24 cellular contexts compared by ENCODE assay signal in the genomic region with DNA sequence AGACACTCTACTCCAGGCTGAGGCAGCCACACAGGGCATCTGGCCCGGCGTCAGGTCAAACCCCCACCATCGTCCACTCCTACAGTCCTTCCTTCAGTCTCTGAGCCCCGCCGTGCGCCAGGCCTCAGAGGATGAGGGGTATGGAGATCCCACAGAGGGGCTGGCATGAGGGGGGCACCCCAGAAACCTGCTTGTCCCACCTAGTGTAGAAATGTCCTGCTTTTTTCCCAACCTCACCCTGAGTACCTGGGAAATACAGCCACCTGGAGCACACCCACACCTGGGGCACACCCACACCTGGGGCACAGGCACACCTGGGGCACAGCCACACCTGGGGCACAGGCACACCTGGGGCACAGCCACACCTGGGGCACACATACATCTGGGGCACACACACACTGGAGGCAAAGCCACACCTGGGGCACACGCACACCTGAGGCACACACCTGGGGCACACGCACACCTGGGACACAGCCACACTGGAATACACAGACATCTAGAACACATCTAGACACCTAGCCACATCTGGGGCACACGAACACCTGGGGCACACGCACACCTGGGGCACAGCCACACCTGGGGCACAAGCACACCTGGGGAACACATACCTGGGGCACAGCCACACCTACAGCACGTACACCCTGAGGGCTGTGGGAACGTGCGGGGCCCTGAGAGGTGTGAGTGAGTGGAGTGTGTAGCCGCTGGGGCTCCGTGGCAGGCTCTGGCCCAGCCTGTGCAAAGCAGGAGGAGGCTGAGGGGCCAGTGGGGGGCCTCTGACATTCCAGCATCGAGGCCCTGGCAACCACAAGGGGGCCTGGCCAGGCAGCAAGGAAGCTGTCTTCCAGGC. TPM values are rescaled to one million over a fixed set of nuclear protein-coding genes. Genes with fewer than 3 reads are reported as not detected.
A peak's percentile ranks its signal among the peaks of the same experiment; 100 is the strongest.
DNase-seq lines count a peak whose midpoint lies in the region; ATAC-seq and TF ChIP-seq lines count a peak whose summit lies in the region.
"Had no signal": no experiment of that assay in that cellular context is flagged by ENCODE, and none has a peak within 500 bp of the region (broad histone marks: within the 10 kb centered on the region; RNA-seq: fewer than 3 reads in every experiment).

No MANE protein-coding gene starts in this region.

- peak overlapping the region; percentile 24 for H3K27ac ChIP-seq in OCI-LY1 (ENCODE audit: low read depth, low read length, poor library complexity, severe bottlenecking)
- peak overlapping the region; percentile 55 for H3K27ac ChIP-seq in ectodermal cell (ENCODE audit: insufficient read depth, low read depth, low read length, poor library complexity, severe bottlenecking)
- no peak overlapping the region for H3K27ac ChIP-seq in neural progenitor cell
- H3K27ac ChIP-seq: esophagus muscularis mucosa, left ventricle myocardium inferior, parathyroid adenoma, sigmoid colon, tibial artery had no signal

- no peaks in the 10 kb centered on the region for H3K9me3 ChIP-seq in OCI-LY1 (ENCODE audit: low read length)
- no peaks in the 10 kb centered on the region for H3K9me3 ChIP-seq in ectodermal cell (ENCODE audit: control insufficient read depth, low read length)
- H3K9me3 ChIP-seq in neural progenitor cell (ENCODE audit: low read depth): no peaks in the 10 kb centered on the region
- H3K9me3 ChIP-seq: esophagus muscularis mucosa, left ventricle myocardium inferior, sigmoid colon, tibial artery had no signal

- 80 to 83% methylated on average over 16 of the region's 16 CpGs for WGBS in ectodermal cell, 2 experiments

- peak overlapping the region; percentile 63 for H3K27ac Mint-ChIP-seq in neural progenitor cell
- H3K27ac Mint-ChIP-seq: activated naive CD4-positive, alpha-beta T cell treated with anti-CD3 and anti-CD28 coated beads, Interleukin-2, amount 50 U/mL, for 24 hours; mesothelial cell of epicardium; natural killer cell had no signal

- H3K27me3 Mint-ChIP-seq in neural progenitor cell (ENCODE audit: insufficient read depth, low read depth): peaks cover 4% of the 10 kb centered on the region
- H3K27me3 Mint-ChIP-seq: activated naive CD4-positive, alpha-beta T cell treated with anti-CD3 and anti-CD28 coated beads, Interleukin-2, amount 50 U/mL, for 24 hours; effector memory CD8-positive, alpha-beta T cell had no signal

- no peaks in the 10 kb centered on the region for H3K4me1 ChIP-seq in OCI-LY1 (ENCODE audit: insufficient read depth, low read length, severe bottlenecking)
- peaks cover 21% of the 10 kb centered on the region for H3K4me1 ChIP-seq in ectodermal cell (ENCODE audit: control insufficient read depth, insufficient read depth, low read length)
- no peaks in the 10 kb centered on the region for H3K4me1 ChIP-seq in neural progenitor cell
- H3K4me1 ChIP-seq: left ventricle myocardium inferior, parathyroid adenoma, sigmoid colon had no signal

- H3K4me3 ChIP-seq in OCI-LY1 (ENCODE audit: low read depth, low read length, poor library complexity, severe bottlenecking) (no peak overlapping the region), ectodermal cell (ENCODE audit: insufficient read depth, low read depth, low read length) (no peak overlapping the region), neural progenitor cell (no peak overlapping the region)
- H3K4me3 ChIP-seq: esophagus muscularis mucosa, left ventricle myocardium inferior, sigmoid colon, tibial artery had no signal

- H3K36me3 ChIP-seq in OCI-LY1 (ENCODE audit: insufficient read depth, low read length): peaks cover 34% of the 10 kb centered on the region
- peaks cover 12% of the 10 kb centered on the region for H3K36me3 ChIP-seq in ectodermal cell (ENCODE audit: control insufficient read depth, insufficient read depth, low read length)
- no peaks in the 10 kb centered on the region for H3K36me3 ChIP-seq in neural progenitor cell

- no peaks in the 10 kb centered on the region for H3K9me3 Mint-ChIP-seq in neural progenitor cell
- H3K9me3 Mint-ChIP-seq: activated naive CD4-positive, alpha-beta T cell treated with anti-CD3 and anti-CD28 coated beads, Interleukin-2, amount 50 U/mL, for 24 hours; effector memory CD8-positive, alpha-beta T cell; mesothelial cell of epicardium; natural killer cell had no signal

- H3K4me2 ChIP-seq in OCI-LY1 (ENCODE audit: low read length) (no peak overlapping the region), neural progenitor cell (no peak overlapping the region)

- H3K4me1 Mint-ChIP-seq in neural progenitor cell: peaks cover 11% of the 10 kb centered on the region
- H3K4me1 Mint-ChIP-seq: activated naive CD4-positive, alpha-beta T cell treated with anti-CD3 and anti-CD28 coated beads, Interleukin-2, amount 50 U/mL, for 24 hours; CD14-positive monocyte; mesothelial cell of epicardium had no signal

- no peak for ATAC-seq in HG03039 (IDR thresholded peaks at IDR 0.05; ENCODE audit: unreplicated experiment)
- no peak for ATAC-seq in GM18519 (IDR thresholded peaks at IDR 0.05; ENCODE audit: low FRiP score, unreplicated experiment)
- no peak for ATAC-seq in HG03175 (IDR thresholded peaks at IDR 0.05; ENCODE audit: unreplicated experiment)
- ATAC-seq: effector memory CD8-positive, alpha-beta T cell; natural killer cell; stimulated activated naive CD8-positive, alpha-beta T cell treated with anti-CD3 and anti-CD28 coated beads, Interleukin-15, Interleukin-2, amounts not matched to agents 100 U/mL and 50 U/mL, for 24 hours had no signal

- H3K27me3 ChIP-seq in OCI-LY1 (ENCODE audit: insufficient read depth, low read length): no peaks in the 10 kb centered on the region
- H3K27me3 ChIP-seq in ectodermal cell (ENCODE audit: control insufficient read depth, insufficient read depth, low read length, poor library complexity, severe bottlenecking): no peaks in the 10 kb centered on the region
- H3K27me3 ChIP-seq in neural progenitor cell: no peaks in the 10 kb centered on the region
- H3K27me3 ChIP-seq: esophagus muscularis mucosa, sigmoid colon, tibial artery had no signal

- H3K36me3 Mint-ChIP-seq in neural progenitor cell: peaks cover 12% of the 10 kb centered on the region
- H3K36me3 Mint-ChIP-seq: activated naive CD4-positive, alpha-beta T cell treated with anti-CD3 and anti-CD28 coated beads, Interleukin-2, amount 50 U/mL, for 24 hours; natural killer cell had no signal

- H3K9ac ChIP-seq in OCI-LY1 (ENCODE audit: low read length) (no peak overlapping the region), neural progenitor cell (no peak overlapping the region)
- H3K9ac ChIP-seq: parathyroid adenoma had no signal

- no peak overlapping the region for H2AFZ ChIP-seq in OCI-LY1 (ENCODE audit: low read length)
- no peak overlapping the region for H2AFZ ChIP-seq in neural progenitor cell (replicated peaks)
- H2AFZ ChIP-seq: parathyroid adenoma had no signal

- H3K4me3 Mint-ChIP-seq in neural progenitor cell: peak overlapping the region; percentile 69
- H3K4me3 Mint-ChIP-seq: activated naive CD4-positive, alpha-beta T cell treated with anti-CD3 and anti-CD28 coated beads, Interleukin-2, amount 50 U/mL, for 24 hours; CD14-positive monocyte; effector memory CD8-positive, alpha-beta T cell; mesothelial cell of epicardium; natural killer cell had no signal

- H3K9me2 ChIP-seq in OCI-LY1 (ENCODE audit: low read depth, low read length): no peaks in the 10 kb centered on the region

- DNase-seq in ELF-1 (ENCODE audit: low read depth, low spot score) (peak; percentile 32), neural progenitor cell (ENCODE audit: low spot score) (peak; percentile 30), NCI-H524 (lab: John Stamatoyannopoulos, UW) (no peak)
- DNase-seq: activated CD4-positive, alpha-beta T cell treated with anti-CD3 and anti-CD28 coated beads, Interleukin-2, amount 50 U/mL, for 4 hours; activated CD8-positive, alpha-beta memory T cell treated with anti-CD3 and anti-CD28 coated beads, Interleukin-2, amount 50 U/mL, for 4 hours; effector memory CD8-positive, alpha-beta T cell; Kasumi-1; left ventricle myocardium inferior; natural killer cell; NCI-H1694 treated with DMSO at 0.1 percent for 48 hours; RPMI8226; sigmoid colon; stimulated activated naive CD8-positive, alpha-beta T cell treated with anti-CD3 and anti-CD28 coated beads, Interleukin-15, Interleukin-2, amounts not matched to agents 100 U/mL and 50 U/mL, for 24 hours; tibial artery had no signal

- TF ChIP-seq CTCF in OCI-LY1 (IDR thresholded peaks at IDR 0.05; ENCODE audit: low read length) (no peak), neural progenitor cell (IDR thresholded peaks at IDR 0.05) (no peak)

- H3F3A ChIP-seq in OCI-LY1 (ENCODE audit: insufficient read depth, low read length): no peaks in the 10 kb centered on the region
- no peaks in the 10 kb centered on the region for H3F3A ChIP-seq in neural progenitor cell (ENCODE audit: low read depth)

- H4K20me1 ChIP-seq in OCI-LY1 (ENCODE audit: insufficient read depth, low read length) (no peaks in the 10 kb centered on the region), neural progenitor cell (ENCODE audit: low read depth) (peaks cover 14% of the 10 kb centered on the region)

- H3K79me2 ChIP-seq in OCI-LY1 (ENCODE audit: insufficient read depth, low read length) (no peaks in the 10 kb centered on the region), neural progenitor cell (ENCODE audit: low read depth) (no peaks in the 10 kb centered on the region)
- H3K79me2 ChIP-seq: parathyroid adenoma had no signal

RNA-seq across cellular contexts. Expression of a gene that starts 18.4 kb away (rescaled TPM):
- 85.5 TPM for polyA plus RNA-seq in ectodermal cell (2013, experiment 1 of 4)
- polyA plus RNA-seq in ectodermal cell (2013, experiment 2 of 4): 81.3 TPM
- 59.4 TPM for polyA plus RNA-seq in ectodermal cell (2013, experiment 3 of 4)
- polyA plus RNA-seq in ectodermal cell (2013, experiment 4 of 4): 66.3 TPM
- total RNA-seq in neural progenitor cell (ENCODE audit: low replicate concordance): 67.2 and 92.4 TPM in 2 replicates

RNA-seq across cellular contexts. Expression of a gene that starts 23.7 kb away (rescaled TPM):
- polyA plus RNA-seq in ectodermal cell (2013, experiment 1 of 4): 0.87 TPM
- polyA plus RNA-seq in ectodermal cell (2013, experiment 2 of 4): 1.2 TPM
- polyA plus RNA-seq in ectodermal cell (2013, experiment 3 of 4): 1.2 TPM
- 0.93 TPM for polyA plus RNA-seq in ectodermal cell (2013, experiment 4 of 4)
- total RNA-seq in neural progenitor cell (ENCODE audit: low replicate concordance): 0.41 and 1.1 TPM in 2 replicates

RNA-seq across cellular contexts. Expression of a gene that starts 24.2 kb away (rescaled TPM):
- 94.0 TPM for polyA plus RNA-seq in ectodermal cell (2013, experiment 1 of 4)
- 94.2 TPM for polyA plus RNA-seq in ectodermal cell (2013, experiment 2 of 4)
- 110 TPM for polyA plus RNA-seq in ectodermal cell (2013, experiment 3 of 4)
- 109 TPM for polyA plus RNA-seq in ectodermal cell (2013, experiment 4 of 4)
- 139 and 231 TPM in 2 replicates for total RNA-seq in neural progenitor cell (ENCODE audit: low replicate concordance)

RNA-seq across cellular contexts. Expression of a gene that starts 53.2 kb away (rescaled TPM):
- polyA plus RNA-seq in ectodermal cell (2013, experiment 1 of 4): 19.7 TPM
- polyA plus RNA-seq in ectodermal cell (2013, experiment 2 of 4): 21.9 TPM
- 16.9 TPM for polyA plus RNA-seq in ectodermal cell (2013, experiment 3 of 4)
- 20.1 TPM for polyA plus RNA-seq in ectodermal cell (2013, experiment 4 of 4)
- total RNA-seq in neural progenitor cell (ENCODE audit: low replicate concordance): 25.3 and 26.4 TPM in 2 replicates

Comparison
In these comparisons a context has a peak if more than half of its experiments do, and no peak if none do; other contexts are left out.
1. DNase-seq: peak in ELF-1 (single experiment) and neural progenitor cell (single experiment); none in NCI-H524 (0 of 2).